ENCODE assay signal across 2 cellular contexts in the genomic region with DNA sequence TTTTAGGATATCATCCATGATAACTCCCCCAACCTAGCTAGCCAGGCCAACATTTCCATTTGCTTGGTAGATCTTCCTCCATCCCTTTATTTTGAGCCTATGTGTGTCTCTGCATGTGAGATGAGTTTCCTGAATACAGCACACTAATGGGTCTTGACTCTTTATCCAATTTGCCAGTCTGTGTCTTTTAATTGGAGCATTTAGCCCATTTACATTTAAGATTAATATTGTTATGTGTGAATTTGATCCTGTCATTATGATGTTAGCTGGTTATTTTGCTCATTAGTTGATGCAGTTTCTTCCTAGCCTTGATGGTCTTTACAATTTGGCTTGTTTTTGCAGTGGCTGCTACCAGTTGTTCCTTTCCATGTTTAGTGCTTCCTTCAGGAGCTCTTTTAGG. TPM values are rescaled to one million over a fixed set of nuclear protein-coding genes. Genes with fewer than 3 reads are reported as not detected.
"Had no signal": no experiment of that assay in that cellular context is flagged by ENCODE, and none has a peak within 500 bp of the region (broad histone marks: within the 10 kb centered on the region; RNA-seq: fewer than 3 reads in every experiment).

No MANE protein-coding gene starts in this region.

RNA-seq across cellular contexts. Expression of a gene that starts 58.0 kb away (rescaled TPM):
- total RNA-seq: OCI-LY7, PC-3 had no signal
